Comparison of ENCODE assay signal across 13 cellular contexts in genomic region chr10:23742368-23742767, GRCh38.
DNase-seq lines count a peak whose midpoint lies in the region; ATAC-seq and TF ChIP-seq lines count a peak whose summit lies in the region.
"Had no signal": no experiment of that assay in that cellular context is flagged by ENCODE, and none has a peak within 500 bp of the region (broad histone marks: within the 10 kb centered on the region; RNA-seq: fewer than 3 reads in every experiment).

No MANE protein-coding gene starts in this region.

- no peak overlapping the region for H3K27ac Mint-ChIP-seq in memory B cell
- no peak overlapping the region for H3K27ac Mint-ChIP-seq in type B pancreatic cell
- H3K27ac Mint-ChIP-seq: natural killer cell treated with Interleukin-12 subunit alpha and Interleukin-12 subunit beta and Interleukin-15 and Interleukin-18, amount 100 ng/mL, for 72 hours had no signal

- peak; percentile 98 for ATAC-seq in HG02588 (IDR thresholded peaks at IDR 0.05; ENCODE audit: unreplicated experiment)
- ATAC-seq in HG03457 (IDR thresholded peaks at IDR 0.05; ENCODE audit: unreplicated experiment), result peak; percentile 90
- peak; percentile 85 for ATAC-seq in memory B cell (ENCODE audit: low read depth)

- no peaks in the 10 kb centered on the region for H3K36me3 ChIP-seq in spleen
- H3K36me3 ChIP-seq: transverse colon had no signal

- no peaks in the 10 kb centered on the region for H3K27me3 ChIP-seq in spleen (replicated peaks in 1 of 7)
- H3K27me3 ChIP-seq: transverse colon had no signal

- H3K4me1 Mint-ChIP-seq in memory B cell, result peaks cover 3% of the 10 kb centered on the region
- peaks cover 17% of the 10 kb centered on the region for H3K4me1 Mint-ChIP-seq in type B pancreatic cell (ENCODE audit: unreplicated experiment)

- no peaks in the 10 kb centered on the region for H3K9me3 ChIP-seq in spleen
- H3K9me3 ChIP-seq: transverse colon had no signal

- TF ChIP-seq CTCF in type B pancreatic cell (conservative IDR thresholded peaks at IDR 0.05) (no peak), spleen (IDR thresholded peaks at IDR 0.05 in 8 of 11, conservative IDR thresholded peaks at IDR 0.05 in 3 of 11) (no peak)

- peak; percentile 24 for DNase-seq in SIG-M5 treated with dmso at 0.1 percent for 504 hours (lab: John Stamatoyannopoulos, UW; ENCODE audit: unreplicated experiment)
- no peak for DNase-seq in SIG-M5 (lab: John Stamatoyannopoulos, UW)
- peak in 1 of 2 donors; percentile 0 for DNase-seq in memory B cell (ENCODE audit: low spot score in 2 of 2)
- DNase-seq in type B pancreatic cell (ENCODE audit: extremely low spot score, unreplicated experiment), result no peak
- DNase-seq in spleen, result no peak
- no peak for DNase-seq in NCI-H2227 treated with DMSO at 0.1 percent for 48 hours (lab: John Stamatoyannopoulos, UW)
- DNase-seq: activated effector memory CD4-positive, alpha-beta T cell treated with anti-CD3 and anti-CD28 coated beads, Interleukin-2, amount 50 U/mL, for 16 hours; effector memory CD4-positive, alpha-beta T cell; T-helper 2 cell; transverse colon had no signal

- H3K27me3 Mint-ChIP-seq in memory B cell, result peaks cover 4% of the 10 kb centered on the region
- H3K27me3 Mint-ChIP-seq in type B pancreatic cell, result peaks cover 4% of the 10 kb centered on the region
- H3K27me3 Mint-ChIP-seq: natural killer cell treated with Interleukin-12 subunit alpha and Interleukin-12 subunit beta and Interleukin-15 and Interleukin-18, amount 100 ng/mL, for 72 hours had no signal

- no peaks in the 10 kb centered on the region for H3K36me3 Mint-ChIP-seq in memory B cell
- H3K36me3 Mint-ChIP-seq in type B pancreatic cell, result no peaks in the 10 kb centered on the region
- H3K36me3 Mint-ChIP-seq: natural killer cell treated with Interleukin-12 subunit alpha and Interleukin-12 subunit beta and Interleukin-15 and Interleukin-18, amount 100 ng/mL, for 72 hours had no signal

- 64 to 80% (median 78%) methylated on average over 2 of the region's 2 CpGs for WGBS in spleen, 5 donors

- H3K27ac ChIP-seq in spleen, result no peak overlapping the region
- H3K27ac ChIP-seq: transverse colon had no signal

- TF ChIP-seq POLR2A in spleen (IDR thresholded peaks at IDR 0.05), result no peak

- intact Hi-C loops in spleen (cut with DNase I; ENCODE audit: low total_unique reads), result no loop called here

- no peak overlapping the region for H3K4me3 ChIP-seq in spleen
- H3K4me3 ChIP-seq: transverse colon had no signal

- no peaks in the 10 kb centered on the region for H3K4me1 ChIP-seq in spleen
- H3K4me1 ChIP-seq: transverse colon had no signal

- H3K4me3 Mint-ChIP-seq in memory B cell (no peak overlapping the region), type B pancreatic cell (no peak overlapping the region)
- H3K4me3 Mint-ChIP-seq: natural killer cell treated with Interleukin-12 subunit alpha and Interleukin-12 subunit beta and Interleukin-15 and Interleukin-18, amount 100 ng/mL, for 72 hours had no signal

- H3K9me3 Mint-ChIP-seq in memory B cell (peaks cover 5% of the 10 kb centered on the region), type B pancreatic cell (peaks cover 11% of the 10 kb centered on the region)
